ENCODE assay signal across 22 cellular contexts in genomic region chr19:49829721-49830120, GRCh38. TPM values are rescaled to one million over a fixed set of nuclear protein-coding genes. Genes with fewer than 3 reads are reported as not detected.
DNase-seq lines count a peak whose midpoint lies in the region; TF ChIP-seq lines count a peak whose summit lies in the region.
"Had no signal": no experiment of that assay in that cellular context is flagged by ENCODE, and none has a peak within 500 bp of the region (broad histone marks: within the 10 kb centered on the region; RNA-seq: fewer than 3 reads in every experiment).

No MANE protein-coding gene starts in this region.

- peaks cover 23 to 65% (median 44%) of the 10 kb centered on the region in 10 experiments for H3K4me1 ChIP-seq in BLaER1 treated with 17β-estradiol and CSF1 and Interleukin-3, amounts not matched to agents 10 nM and 100 nM
- H3K4me1 ChIP-seq in osteoblast (ENCODE audit: insufficient read depth, low read length), result peaks cover 10% of the 10 kb centered on the region
- H3K4me1 ChIP-seq in skeletal muscle tissue (ENCODE audit: control insufficient read depth in 3 of 3, insufficient read depth in 3 of 3, low read length in 3 of 3), result peaks cover 32 to 70% (median 45%) of the 10 kb centered on the region in 3 donors
- H3K4me1 ChIP-seq: A549, BE2C, Caco-2 had no signal

- H3K4me2 ChIP-seq in BLaER1 treated with 17β-estradiol and CSF1 and Interleukin-3, amounts not matched to agents 10 nM and 100 nM, result peak overlapping the region in 9 of 11 experiments; percentile 5 to 94 (median 48); a peak in 12 of 22 replicates
- no peak overlapping the region for H3K4me2 ChIP-seq in osteoblast (ENCODE audit: insufficient read depth, low read length)
- H3K4me2 ChIP-seq: A549 had no signal

- H3K9me3 ChIP-seq in BLaER1 treated with 17β-estradiol and CSF1 and Interleukin-3, amounts not matched to agents 10 nM and 100 nM (replicated peaks in 1 of 11), result no peaks in the 10 kb centered on the region
- H3K9me3 ChIP-seq in osteoblast (ENCODE audit: low read depth, low read length), result no peaks in the 10 kb centered on the region
- no peaks in the 10 kb centered on the region for H3K9me3 ChIP-seq in skeletal muscle tissue (ENCODE audit: control insufficient read depth in 3 of 3, low read length in 3 of 3)
- H3K9me3 ChIP-seq: A549, BE2C, Caco-2 had no signal

- no peak for TF ChIP-seq POLR2A in lower leg skin (IDR thresholded peaks at IDR 0.05)

- H2AFZ ChIP-seq in osteoblast (ENCODE audit: low read length), result no peak overlapping the region
- H2AFZ ChIP-seq: GM23248 had no signal

- TF ChIP-seq CTCF in osteoblast (IDR thresholded peaks at IDR 0.05; ENCODE audit: extremely low read depth, low read depth, low read length) (no peak), lower leg skin (IDR thresholded peaks at IDR 0.05) (no peak)

- H3K4me3 ChIP-seq in BLaER1 treated with 17β-estradiol and CSF1 and Interleukin-3, amounts not matched to agents 10 nM and 100 nM, result no peak overlapping the region
- H3K4me3 ChIP-seq in osteoblast (ENCODE audit: insufficient read depth, low read length) (no peak overlapping the region), skeletal muscle tissue (ENCODE audit: low read length in 3 of 3) (no peak overlapping the region), lower leg skin (ENCODE audit: low read depth, poor library complexity, severe bottlenecking) (no peak overlapping the region)
- H3K4me3 ChIP-seq: A549, GM12878, GM23248 had no signal

- intact Hi-C loops in lower leg skin (cut with DNase I; ENCODE audit: low total_unique reads), result no loop called here

- no peak overlapping the region for H3K27ac ChIP-seq in BLaER1 treated with 17β-estradiol and CSF1 and Interleukin-3, amounts not matched to agents 10 nM and 100 nM
- no peak overlapping the region for H3K27ac ChIP-seq in osteoblast (ENCODE audit: low read depth, low read length)
- H3K27ac ChIP-seq in skeletal muscle tissue (ENCODE audit: low read depth, low read length), result no peak overlapping the region
- H3K27ac ChIP-seq: A549, C4-2B, GM23248 had no signal

- WGBS in lower leg skin, 2 donors, result 90 to 94% methylated on average over 15 to 18 of the region's 18 CpGs

- H3K9ac ChIP-seq in BLaER1 treated with 17β-estradiol and CSF1 and Interleukin-3, amounts not matched to agents 10 nM and 100 nM, result peak overlapping the region in 3 of 11 experiments; percentile 16 to 39 (median 29); a peak in 5 of 22 replicates
- peak overlapping the region in 2 of 3 donors; percentile 33 to 50 for H3K9ac ChIP-seq in skeletal muscle tissue (ENCODE audit: low read depth in 1 of 3, low read length in 3 of 3)
- H3K9ac ChIP-seq: GM23248 had no signal

- H3K79me2 ChIP-seq in osteoblast (ENCODE audit: insufficient read depth, low read length), result peaks cover 25% of the 10 kb centered on the region

- DNase-seq in osteoblast (ENCODE audit: insufficient read length, low spot score, missing footprints), result peak; percentile 52
- DNase-seq in DMS53 treated with DMSO at 0.1 percent for 48 hours (lab: John Stamatoyannopoulos, UW; ENCODE audit: unreplicated experiment), result no peak
- DNase-seq in lower leg skin (ENCODE audit: low spot score in 2 of 2), result no peak
- DNase-seq in stimulated activated CD4-positive, alpha-beta T cell treated with anti-CD3 and anti-CD28 coated beads, Interleukin-4, amount 100 ng/mL, for 24 hours, result no peak
- DNase-seq: 8988T; ACHN; AML-193; BE2C; Caco-2; CD4-positive, CD25-positive, alpha-beta regulatory T cell; CD8-positive, alpha-beta T cell; DMS153; DMS79; EL; GDM1; GM23248; HCEC 1CT had no signal

- peaks cover 73 to 98% (median 88%) of the 10 kb centered on the region in 11 experiments for H3K36me3 ChIP-seq in BLaER1 treated with 17β-estradiol and CSF1 and Interleukin-3, amounts not matched to agents 10 nM and 100 nM
- peaks cover 23% of the 10 kb centered on the region for H3K36me3 ChIP-seq in osteoblast (ENCODE audit: insufficient read depth, low read length)
- peaks cover 37 to 45% (median 41%) of the 10 kb centered on the region in 3 donors for H3K36me3 ChIP-seq in skeletal muscle tissue (ENCODE audit: control insufficient read depth in 3 of 3, insufficient read depth in 3 of 3, low read length in 3 of 3)

- H4K20me1 ChIP-seq in BLaER1 treated with 17β-estradiol and CSF1 and Interleukin-3, amounts not matched to agents 10 nM and 100 nM, result peaks cover 43 to 100% (median 72%) of the 10 kb centered on the region in 11 experiments
- peaks cover 23% of the 10 kb centered on the region for H4K20me1 ChIP-seq in osteoblast (ENCODE audit: insufficient read depth, low read length)

- H3K27me3 ChIP-seq in BLaER1 treated with 17β-estradiol and CSF1 and Interleukin-3, amounts not matched to agents 10 nM and 100 nM, result no peaks in the 10 kb centered on the region
- H3K27me3 ChIP-seq in osteoblast (ENCODE audit: insufficient read depth, low read length), result no peaks in the 10 kb centered on the region
- no peaks in the 10 kb centered on the region for H3K27me3 ChIP-seq in skeletal muscle tissue (ENCODE audit: control insufficient read depth in 3 of 3, insufficient read depth in 3 of 3, low read length in 3 of 3)
- H3K27me3 ChIP-seq: BE2C had no signal

RNA-seq across cellular contexts. Expression of gene MED25, which starts 11.6 kb away (rescaled TPM):
- total RNA-seq in osteoblast, result 19.5 and 20.9 TPM in 2 replicates
- 11.0 TPM for total RNA-seq in skeletal muscle tissue
- total RNA-seq in lower leg skin, result 10 to 100 TPM; 28.9 to 43.7 (median 30.8) TPM

RNA-seq across cellular contexts. Expression of gene FUZ, which starts 16.6 kb away (rescaled TPM):
- total RNA-seq in osteoblast (18.6 and 29.7 TPM in 2 replicates), skeletal muscle tissue (12.5 TPM), lower leg skin (10 to 100 TPM in 3 of 4 donors, 1 to 10 TPM in 1; 9.1 to 21.5 (median 15.6) TPM)

RNA-seq across cellular contexts. Expression of gene PTOV1, which starts 21.2 kb away (rescaled TPM):
- total RNA-seq in osteoblast (39.4 and 43.3 TPM in 2 replicates), skeletal muscle tissue (63.7 TPM), lower leg skin (100 to 1,000 TPM in 2 of 4 donors, 10 to 100 TPM in 2; 62.4 to 122 (median 92.5) TPM)

RNA-seq across cellular contexts. Expression of gene PNKP, which starts 37.7 kb away (rescaled TPM):
- total RNA-seq in osteoblast (42.1 and 43.8 TPM in 2 replicates), skeletal muscle tissue (17.2 TPM), lower leg skin (10 to 100 TPM; 29.3 to 49.7 (median 35.1) TPM)

RNA-seq across cellular contexts. Expression of gene AKT1S1, which starts 47.4 kb away (rescaled TPM):
- total RNA-seq in osteoblast, result 13.3 and 13.4 TPM in 2 replicates
- 3.1 TPM for total RNA-seq in skeletal muscle tissue
- total RNA-seq in lower leg skin, result 10 to 100 TPM; 15.3 to 28.9 (median 23.8) TPM
